Comparison of ENCODE assay signal across 2 cellular contexts in genomic region chr3:86109434-86109833, GRCh38.
TF ChIP-seq lines count a peak whose summit lies in the region.

No MANE protein-coding gene starts in this region.

TF ChIP-seq in A549, 52 proteins besides CTCF, POLR2A, EP300 and RAD21 (continued from another document):
- TF ChIP-seq REST (IDR thresholded peaks at IDR 0.05) = peak; percentile 24; the same call in 1 of the 2 replicates
- TF ChIP-seq NR3C1 (IDR thresholded peaks at IDR 0.05) = no peak
- no peak for TF ChIP-seq ZFP36 (IDR thresholded peaks at IDR 0.05; ENCODE audit: borderline replicate concordance, partially characterized antibody)

TF ChIP-seq in HepG2, 621 proteins besides CTCF, POLR2A, EP300 and RAD21 (continued from another document):
- TF ChIP-seq, protein P1, sequence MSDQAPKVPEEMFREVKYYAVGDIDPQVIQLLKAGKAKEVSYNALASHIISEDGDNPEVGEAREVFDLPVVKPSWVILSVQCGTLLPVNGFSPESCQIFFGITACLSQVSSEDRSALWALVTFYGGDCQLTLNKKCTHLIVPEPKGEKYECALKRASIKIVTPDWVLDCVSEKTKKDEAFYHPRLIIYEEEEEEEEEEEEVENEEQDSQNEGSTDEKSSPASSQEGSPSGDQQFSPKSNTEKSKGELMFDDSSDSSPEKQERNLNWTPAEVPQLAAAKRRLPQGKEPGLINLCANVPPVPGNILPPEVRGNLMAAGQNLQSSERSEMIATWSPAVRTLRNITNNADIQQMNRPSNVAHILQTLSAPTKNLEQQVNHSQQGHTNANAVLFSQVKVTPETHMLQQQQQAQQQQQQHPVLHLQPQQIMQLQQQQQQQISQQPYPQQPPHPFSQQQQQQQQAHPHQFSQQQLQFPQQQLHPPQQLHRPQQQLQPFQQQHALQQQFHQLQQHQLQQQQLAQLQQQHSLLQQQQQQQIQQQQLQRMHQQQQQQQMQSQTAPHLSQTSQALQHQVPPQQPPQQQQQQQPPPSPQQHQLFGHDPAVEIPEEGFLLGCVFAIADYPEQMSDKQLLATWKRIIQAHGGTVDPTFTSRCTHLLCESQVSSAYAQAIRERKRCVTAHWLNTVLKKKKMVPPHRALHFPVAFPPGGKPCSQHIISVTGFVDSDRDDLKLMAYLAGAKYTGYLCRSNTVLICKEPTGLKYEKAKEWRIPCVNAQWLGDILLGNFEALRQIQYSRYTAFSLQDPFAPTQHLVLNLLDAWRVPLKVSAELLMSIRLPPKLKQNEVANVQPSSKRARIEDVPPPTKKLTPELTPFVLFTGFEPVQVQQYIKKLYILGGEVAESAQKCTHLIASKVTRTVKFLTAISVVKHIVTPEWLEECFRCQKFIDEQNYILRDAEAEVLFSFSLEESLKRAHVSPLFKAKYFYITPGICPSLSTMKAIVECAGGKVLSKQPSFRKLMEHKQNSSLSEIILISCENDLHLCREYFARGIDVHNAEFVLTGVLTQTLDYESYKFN (CRISPR knock-in tag; conservative IDR thresholded peaks at IDR 0.05) = no peak
- TF ChIP-seq NFIB (CRISPR knock-in tag; IDR thresholded peaks at IDR 0.05; ENCODE audit: borderline replicate concordance) (no peak), ELF3 (CRISPR knock-in tag; IDR thresholded peaks at IDR 0.05) (peak; percentile 56; the same call in 1 of the 2 replicates), REST (IDR thresholded peaks at IDR 0.05; ENCODE audit: borderline replicate concordance in 1 of 2, low read depth in 1 of 2, low read length in 2 of 2) (peak in 1 of 2 experiments; percentile 57; a peak in 1 of 4 replicates), GATAD1 (CRISPR knock-in tag; IDR thresholded peaks at IDR 0.05) (no peak), DNMT1 (CRISPR knock-in tag; IDR thresholded peaks at IDR 0.05) (no peak), SETDB1 (CRISPR knock-in tag; IDR thresholded peaks at IDR 0.05; ENCODE audit: borderline replicate concordance) (no peak), MBD4 (IDR thresholded peaks at IDR 0.05; ENCODE audit: borderline replicate concordance, low read length) (no peak), NCOR1 (IDR thresholded peaks at IDR 0.05; ENCODE audit: borderline replicate concordance, low read length) (no peak)
- TF ChIP-seq, protein P2, sequence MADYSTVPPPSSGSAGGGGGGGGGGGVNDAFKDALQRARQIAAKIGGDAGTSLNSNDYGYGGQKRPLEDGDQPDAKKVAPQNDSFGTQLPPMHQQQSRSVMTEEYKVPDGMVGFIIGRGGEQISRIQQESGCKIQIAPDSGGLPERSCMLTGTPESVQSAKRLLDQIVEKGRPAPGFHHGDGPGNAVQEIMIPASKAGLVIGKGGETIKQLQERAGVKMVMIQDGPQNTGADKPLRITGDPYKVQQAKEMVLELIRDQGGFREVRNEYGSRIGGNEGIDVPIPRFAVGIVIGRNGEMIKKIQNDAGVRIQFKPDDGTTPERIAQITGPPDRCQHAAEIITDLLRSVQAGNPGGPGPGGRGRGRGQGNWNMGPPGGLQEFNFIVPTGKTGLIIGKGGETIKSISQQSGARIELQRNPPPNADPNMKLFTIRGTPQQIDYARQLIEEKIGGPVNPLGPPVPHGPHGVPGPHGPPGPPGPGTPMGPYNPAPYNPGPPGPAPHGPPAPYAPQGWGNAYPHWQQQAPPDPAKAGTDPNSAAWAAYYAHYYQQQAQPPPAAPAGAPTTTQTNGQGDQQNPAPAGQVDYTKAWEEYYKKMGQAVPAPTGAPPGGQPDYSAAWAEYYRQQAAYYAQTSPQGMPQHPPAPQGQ (CRISPR knock-in tag; IDR thresholded peaks at IDR 0.05; ENCODE audit: borderline replicate concordance) = no peak
- TF ChIP-seq, protein P3, sequence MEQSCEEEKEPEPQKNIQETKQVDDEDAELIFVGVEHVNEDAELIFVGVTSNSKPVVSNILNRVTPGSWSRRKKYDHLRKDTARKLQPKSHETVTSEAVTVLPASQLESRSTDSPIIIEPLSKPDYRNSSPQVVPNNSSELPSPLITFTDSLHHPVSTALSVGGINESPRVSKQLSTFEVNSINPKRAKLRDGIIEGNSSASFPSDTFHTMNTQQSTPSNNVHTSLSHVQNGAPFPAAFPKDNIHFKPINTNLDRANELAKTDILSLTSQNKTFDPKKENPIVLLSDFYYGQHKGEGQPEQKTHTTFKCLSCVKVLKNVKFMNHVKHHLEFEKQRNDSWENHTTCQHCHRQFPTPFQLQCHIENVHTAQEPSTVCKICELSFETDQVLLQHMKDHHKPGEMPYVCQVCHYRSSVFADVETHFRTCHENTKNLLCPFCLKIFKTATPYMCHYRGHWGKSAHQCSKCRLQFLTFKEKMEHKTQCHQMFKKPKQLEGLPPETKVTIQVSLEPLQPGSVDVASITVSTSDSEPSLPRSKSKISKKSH (CRISPR knock-in tag; IDR thresholded peaks at IDR 0.05; ENCODE audit: borderline replicate concordance) = no peak
